Comparison of ENCODE assay signal across 1 cellular context in the genomic region with DNA sequence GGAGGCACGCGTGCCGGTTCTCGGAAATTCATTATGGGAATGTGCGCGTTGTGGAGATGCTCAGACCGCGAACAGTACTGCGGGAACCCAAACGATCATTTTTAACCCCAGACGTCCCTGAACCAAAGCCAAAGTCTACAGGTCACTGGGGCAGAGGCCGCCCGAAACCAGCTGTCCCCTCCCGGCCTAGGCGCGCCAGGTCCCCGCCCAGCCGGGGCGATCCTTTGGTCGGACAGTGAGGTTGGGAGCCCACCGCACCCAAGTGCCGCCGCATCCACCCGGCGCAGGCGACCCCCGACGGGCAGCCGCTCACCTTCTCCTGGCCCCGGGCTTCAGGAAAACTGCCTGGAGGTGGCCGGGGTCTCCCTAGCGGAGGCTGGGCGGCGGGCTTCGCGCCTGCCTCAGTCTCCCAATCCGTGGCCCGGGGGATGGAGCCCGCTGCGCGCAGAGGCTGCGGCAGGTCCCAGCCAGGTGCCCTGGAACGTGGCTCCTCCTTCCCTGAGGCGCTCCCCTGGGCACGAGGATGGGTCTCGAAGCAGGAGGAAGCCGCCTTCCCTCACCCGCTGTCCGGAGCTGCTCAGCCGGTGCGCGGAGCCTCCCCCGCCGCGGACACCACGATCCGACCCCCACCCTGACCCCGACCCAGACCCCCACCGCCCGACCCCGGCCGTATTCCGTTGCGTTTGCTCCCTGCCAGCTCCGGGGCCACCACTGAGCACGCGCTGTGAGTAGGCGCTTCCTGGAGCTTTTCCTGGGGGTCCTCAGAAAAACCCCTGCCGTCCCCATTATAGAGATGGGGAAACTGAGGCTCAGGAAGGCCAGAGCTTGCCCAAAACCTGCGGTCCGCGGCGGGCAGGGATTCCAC.
A peak's percentile ranks its signal among the peaks of the same experiment; 100 is the strongest.
TF ChIP-seq lines count a peak whose summit lies in the region.

No MANE protein-coding gene starts in this region.

TF ChIP-seq in liver, 16 proteins besides CTCF, POLR2A, EP300 and RAD21 (continued from another document):
- TF ChIP-seq, protein P1, sequence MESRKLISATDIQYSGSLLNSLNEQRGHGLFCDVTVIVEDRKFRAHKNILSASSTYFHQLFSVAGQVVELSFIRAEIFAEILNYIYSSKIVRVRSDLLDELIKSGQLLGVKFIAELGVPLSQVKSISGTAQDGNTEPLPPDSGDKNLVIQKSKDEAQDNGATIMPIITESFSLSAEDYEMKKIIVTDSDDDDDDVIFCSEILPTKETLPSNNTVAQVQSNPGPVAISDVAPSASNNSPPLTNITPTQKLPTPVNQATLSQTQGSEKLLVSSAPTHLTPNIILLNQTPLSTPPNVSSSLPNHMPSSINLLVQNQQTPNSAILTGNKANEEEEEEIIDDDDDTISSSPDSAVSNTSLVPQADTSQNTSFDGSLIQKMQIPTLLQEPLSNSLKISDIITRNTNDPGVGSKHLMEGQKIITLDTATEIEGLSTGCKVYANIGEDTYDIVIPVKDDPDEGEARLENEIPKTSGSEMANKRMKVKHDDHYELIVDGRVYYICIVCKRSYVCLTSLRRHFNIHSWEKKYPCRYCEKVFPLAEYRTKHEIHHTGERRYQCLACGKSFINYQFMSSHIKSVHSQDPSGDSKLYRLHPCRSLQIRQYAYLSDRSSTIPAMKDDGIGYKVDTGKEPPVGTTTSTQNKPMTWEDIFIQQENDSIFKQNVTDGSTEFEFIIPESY (IDR thresholded peaks at IDR 0.05), result no peak
- TF ChIP-seq JUND (IDR thresholded peaks at IDR 0.05) (no peak), GABPA (IDR thresholded peaks at IDR 0.05 in 1 of 2, conservative IDR thresholded peaks at IDR 0.05 in 1 of 2) (no peak)
- TF ChIP-seq, protein P2, sequence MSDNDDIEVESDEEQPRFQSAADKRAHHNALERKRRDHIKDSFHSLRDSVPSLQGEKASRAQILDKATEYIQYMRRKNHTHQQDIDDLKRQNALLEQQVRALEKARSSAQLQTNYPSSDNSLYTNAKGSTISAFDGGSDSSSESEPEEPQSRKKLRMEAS (IDR thresholded peaks at IDR 0.05), result peak; percentile 41
- TF ChIP-seq, protein P3, sequence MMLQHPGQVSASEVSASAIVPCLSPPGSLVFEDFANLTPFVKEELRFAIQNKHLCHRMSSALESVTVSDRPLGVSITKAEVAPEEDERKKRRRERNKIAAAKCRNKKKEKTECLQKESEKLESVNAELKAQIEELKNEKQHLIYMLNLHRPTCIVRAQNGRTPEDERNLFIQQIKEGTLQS (IDR thresholded peaks at IDR 0.05), result no peak
